Comparison of ENCODE assay signal across 9 cellular contexts in the genomic region with DNA sequence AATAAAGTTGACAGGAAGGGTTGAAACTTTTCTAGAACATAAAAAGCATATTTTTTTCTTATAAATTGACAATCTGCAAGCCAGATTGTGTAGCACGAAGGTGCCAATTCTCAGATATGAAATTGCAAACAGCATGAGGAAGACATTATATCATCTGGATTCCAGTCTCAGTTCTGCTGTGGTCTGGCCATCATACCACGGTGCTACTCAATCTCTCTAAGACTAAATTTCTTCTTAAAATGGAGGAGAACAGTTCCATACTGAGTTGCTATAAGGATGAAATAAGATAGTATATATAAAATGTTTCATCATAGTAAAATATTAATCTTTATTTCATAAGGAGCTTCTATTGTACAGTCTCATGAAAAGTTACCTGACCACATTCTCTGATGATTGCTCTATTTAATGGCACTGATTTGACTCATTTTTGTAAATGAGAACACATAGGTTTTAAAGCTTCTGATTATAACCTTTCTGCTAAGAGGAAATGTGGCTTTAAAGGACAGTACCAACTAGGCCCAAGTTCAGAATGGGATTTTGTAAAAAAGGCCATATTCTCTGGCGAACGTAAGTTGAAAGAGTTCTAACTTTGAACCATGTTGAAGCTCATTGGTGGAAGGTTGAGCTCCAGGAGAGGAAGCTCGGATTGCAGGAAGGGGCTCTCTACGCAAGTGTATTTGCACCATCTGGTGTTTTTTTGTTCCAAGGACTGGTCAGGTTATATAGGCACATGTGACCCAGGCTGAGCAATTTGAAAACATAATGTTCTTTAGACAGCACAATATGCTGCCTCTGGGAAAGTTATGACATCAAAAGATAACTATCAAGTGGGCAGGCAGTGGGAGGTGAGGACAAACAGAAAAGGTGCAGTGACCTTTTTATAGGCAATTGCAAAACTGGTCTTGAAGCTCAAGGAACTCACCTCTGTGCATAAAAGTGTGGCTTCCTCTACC.
A peak's percentile ranks its signal among the peaks of the same experiment; 100 is the strongest.
DNase-seq lines count a peak whose midpoint lies in the region; ATAC-seq and TF ChIP-seq lines count a peak whose summit lies in the region.
"Had no signal": no experiment of that assay in that cellular context is flagged by ENCODE, and none has a peak within 500 bp of the region (broad histone marks: within the 10 kb centered on the region; RNA-seq: fewer than 3 reads in every experiment).

No MANE protein-coding gene starts in this region.

- no peak for ATAC-seq in HG03175 (IDR thresholded peaks at IDR 0.05; ENCODE audit: unreplicated experiment)
- ATAC-seq in activated T-helper 17 cell treated with anti-CD3 and anti-CD28 coated beads, Interleukin-2, amount 50 U/mL, for 72 hours (replicated peaks) = no peak

- TF ChIP-seq CTCF in osteocyte (IDR thresholded peaks at IDR 0.05) = no peak

- peak overlapping the region; percentile 91 for H3K27ac Mint-ChIP-seq in osteocyte (ENCODE audit: unreplicated experiment)
- H3K27ac Mint-ChIP-seq in activated T-helper 17 cell treated with anti-CD3 and anti-CD28 coated beads, Interleukin-2, amount 50 U/mL, for 72 hours = no peak overlapping the region
- H3K27ac Mint-ChIP-seq: CD4-positive, CD25-positive, alpha-beta regulatory T cell had no signal

- no peaks in the 10 kb centered on the region for H3K27me3 Mint-ChIP-seq in osteocyte (ENCODE audit: unreplicated experiment)
- H3K27me3 Mint-ChIP-seq in activated T-helper 17 cell treated with anti-CD3 and anti-CD28 coated beads, Interleukin-2, amount 50 U/mL, for 72 hours = peaks cover 16% of the 10 kb centered on the region

- H3K36me3 Mint-ChIP-seq in osteocyte (ENCODE audit: unreplicated experiment) = no peaks in the 10 kb centered on the region
- no peaks in the 10 kb centered on the region for H3K36me3 Mint-ChIP-seq in activated T-helper 17 cell treated with anti-CD3 and anti-CD28 coated beads, Interleukin-2, amount 50 U/mL, for 72 hours (ENCODE audit: low read depth)
- H3K36me3 Mint-ChIP-seq: CD4-positive, CD25-positive, alpha-beta regulatory T cell had no signal

- DNase-seq in GM03348 (ENCODE audit: low spot score) = peak; percentile 57
- peak; percentile 36 for DNase-seq in NCI-H510A (lab: John Stamatoyannopoulos, UW)
- no peak for DNase-seq in epithelial cell of prostate (ENCODE audit: low read depth, low spot score)
- DNase-seq in osteocyte (ENCODE audit: extremely low spot score, unreplicated experiment) = no peak
- no peak for DNase-seq in ecto neural progenitor cell (ENCODE audit: low spot score)
- DNase-seq in GOT3 (lab: John Stamatoyannopoulos, UW) = no peak
- DNase-seq: CD4-positive, CD25-positive, alpha-beta regulatory T cell had no signal

- H3K27ac ChIP-seq in epithelial cell of prostate = peak overlapping the region; percentile 58

- no peak overlapping the region for H3K4me3 Mint-ChIP-seq in osteocyte (ENCODE audit: unreplicated experiment)
- H3K4me3 Mint-ChIP-seq in activated T-helper 17 cell treated with anti-CD3 and anti-CD28 coated beads, Interleukin-2, amount 50 U/mL, for 72 hours = no peak overlapping the region
- H3K4me3 Mint-ChIP-seq: CD4-positive, CD25-positive, alpha-beta regulatory T cell had no signal

- H3K9me3 Mint-ChIP-seq in osteocyte (ENCODE audit: unreplicated experiment) = no peaks in the 10 kb centered on the region
- no peaks in the 10 kb centered on the region for H3K9me3 Mint-ChIP-seq in activated T-helper 17 cell treated with anti-CD3 and anti-CD28 coated beads, Interleukin-2, amount 50 U/mL, for 72 hours
- H3K9me3 Mint-ChIP-seq: CD4-positive, CD25-positive, alpha-beta regulatory T cell had no signal

- H3K4me1 Mint-ChIP-seq in osteocyte (ENCODE audit: unreplicated experiment) = peaks cover 58% of the 10 kb centered on the region
- H3K4me1 Mint-ChIP-seq in activated T-helper 17 cell treated with anti-CD3 and anti-CD28 coated beads, Interleukin-2, amount 50 U/mL, for 72 hours = no peaks in the 10 kb centered on the region
- H3K4me1 Mint-ChIP-seq: CD4-positive, CD25-positive, alpha-beta regulatory T cell had no signal

Comparison
In these comparisons a context has a peak if more than half of its experiments do, and no peak if none do; other contexts are left out.
1. DNase-seq: peak in GM03348 (single experiment) and NCI-H510A (single experiment); none in epithelial cell of prostate (single experiment), osteocyte (single experiment), ecto neural progenitor cell (single experiment) and GOT3 (single experiment).